Comparison of ENCODE assay signal across 9 cellular contexts in genomic region chr20:33554914-33555420, GRCh38.
DNase-seq lines count a peak whose midpoint lies in the region; ATAC-seq and TF ChIP-seq lines count a peak whose summit lies in the region.
"Had no signal": no experiment of that assay in that cellular context is flagged by ENCODE, and none has a peak within 500 bp of the region (broad histone marks: within the 10 kb centered on the region; RNA-seq: fewer than 3 reads in every experiment).

No MANE protein-coding gene starts in this region.

- BruUV-seq in MCF 10A (replicated peaks; lab: Mats Ljungman, UMichigan) (no TSS peak), mammary epithelial cell (replicated peaks; lab: Mats Ljungman, UMichigan) (no TSS peak)

- no peak for TF ChIP-seq POLR2A in breast epithelium (IDR thresholded peaks at IDR 0.05)

- H3K9me3 ChIP-seq in breast epithelium (no peaks in the 10 kb centered on the region), mammary epithelial cell (replicated peaks; ENCODE audit: insufficient read depth, low read length) (no peaks in the 10 kb centered on the region), left lung (no peaks in the 10 kb centered on the region), tibial artery (no peaks in the 10 kb centered on the region)

- H3K4me1 ChIP-seq in breast epithelium (no peaks in the 10 kb centered on the region), mammary epithelial cell (ENCODE audit: insufficient read depth, low read length) (peaks cover 9% of the 10 kb centered on the region), left lung (peaks cover 0 to 20% of the 10 kb centered on the region in 2 donors), tibial artery (peaks cover 0 to 19% (median 7%) of the 10 kb centered on the region in 4 donors)

- TF ChIP-seq CTCF in MCF 10A (IDR thresholded peaks at IDR 0.05; ENCODE audit: unreplicated experiment) = no peak
- no peak for TF ChIP-seq CTCF in breast epithelium (IDR thresholded peaks at IDR 0.05)
- no peak for TF ChIP-seq CTCF in RWPE1 (conservative IDR thresholded peaks at IDR 0.05; ENCODE audit: low read depth)
- TF ChIP-seq CTCF in mammary epithelial cell (conservative IDR thresholded peaks at IDR 0.05 in 1 of 2, IDR thresholded peaks at IDR 0.05 in 1 of 2; ENCODE audit: extremely low read depth in 1 of 2, insufficient read depth in 1 of 2, low read depth in 1 of 2, low read length in 2 of 2) = no peak
- TF ChIP-seq CTCF in left lung (IDR thresholded peaks at IDR 0.05) = no peak
- TF ChIP-seq CTCF in tibial artery (IDR thresholded peaks at IDR 0.05) = no peak

- dilution Hi-C loops in mammary epithelial cell (cut with HindIII; ENCODE audit: low sequenced_read_pairs) = loop anchor here (5.0 kb wide), 1 partner anchor 52 kb away; no protein-coding TSS in a partner anchor

- in situ Hi-C loops in mammary epithelial cell (cut with MboI; ENCODE audit: low sequenced_read_pairs in 2 of 2) = no loop called here

- CTCF ChIA-PET in MCF 10A (lab: Yijun Ruan, JAX) (interaction anchor here (0.6 to 0.9 kb wide), 2 partner anchors 23 to 269 kb away, joined by 3 to 5 read pairs; no protein-coding TSS in a partner anchor), RWPE1 (lab: Yijun Ruan, JAX) (interaction anchor here (0.6 kb wide), 1 partner anchor 256 kb away, joined by 3 read pairs; no protein-coding TSS in a partner anchor), mammary epithelial cell (lab: Charles Lee; ENCODE audit: low non-redundant PET) (no interaction called here)

- peaks cover 9% of the 10 kb centered on the region for H3K4me1 Mint-ChIP-seq in MCF 10A (ENCODE audit: insufficient read depth, unreplicated experiment)

- H3K79me2 ChIP-seq in mammary epithelial cell (ENCODE audit: insufficient read depth, low read length) = no peaks in the 10 kb centered on the region

- H3K4me3 Mint-ChIP-seq in MCF 10A (ENCODE audit: unreplicated experiment) = peak overlapping the region; percentile 38

- H3K27me3 Mint-ChIP-seq in MCF 10A (ENCODE audit: insufficient read depth, unreplicated experiment) = no peaks in the 10 kb centered on the region

- H3K27me3 ChIP-seq in breast epithelium (no peaks in the 10 kb centered on the region), H7 (ENCODE audit: control insufficient read depth, insufficient read depth, low read length) (no peaks in the 10 kb centered on the region), mammary epithelial cell (ENCODE audit: insufficient read depth, low read length) (no peaks in the 10 kb centered on the region), left lung (no peaks in the 10 kb centered on the region), tibial artery (no peaks in the 10 kb centered on the region)

- H3K36me3 Mint-ChIP-seq in MCF 10A (ENCODE audit: insufficient read depth, unreplicated experiment) = peaks cover 18% of the 10 kb centered on the region

- peak; percentile 92 for DNase-seq in MCF 10A (ENCODE audit: unreplicated experiment)
- DNase-seq in breast epithelium (ENCODE audit: low spot score in 2 of 2) = no peak
- peak; percentile 46 for DNase-seq in H7
- peak; percentile 95 for DNase-seq in LHCN-M2 (ENCODE audit: low read depth)
- DNase-seq in RWPE1 (ENCODE audit: low spot score) = peak; percentile 97
- peak; percentile 86 for DNase-seq in mammary epithelial cell
- no peak for DNase-seq in left lung
- DNase-seq in tibial artery = no peak

- WGBS in mammary epithelial cell (ENCODE audit: low coverage, missing lambda C conversion rate) = 11% methylated on average over 2 of the region's 2 CpGs

- ATAC-seq in left lung = peak; percentile 96

- H3K27ac Mint-ChIP-seq in MCF 10A (ENCODE audit: low read depth, unreplicated experiment) = peak overlapping the region; percentile 93

- no peaks in the 10 kb centered on the region for H3K9me3 Mint-ChIP-seq in MCF 10A (ENCODE audit: unreplicated experiment)

- intact Hi-C loops in MCF 10A (cut with micrococcal nuclease) (no loop called here), breast epithelium (cut with DNase I; ENCODE audit: low total_unique reads) (no loop called here), mammary epithelial cell (cut with micrococcal nuclease) (no loop called here), left lung (cut with DNase I) (no loop called here), tibial artery (cut with DNase I; ENCODE audit: low total_unique reads) (no loop called here)

- peak overlapping the region in 1 of 2 donors; percentile 51 for H3K27ac ChIP-seq in breast epithelium
- no peak overlapping the region for H3K27ac ChIP-seq in RWPE1
- peak overlapping the region; percentile 34 for H3K27ac ChIP-seq in mammary epithelial cell (ENCODE audit: insufficient read depth, low read depth, low read length)
- peak overlapping the region; percentile 3 to 58 for H3K27ac ChIP-seq in left lung
- peak overlapping the region; percentile 34 to 61 for H3K27ac ChIP-seq in tibial artery
- H3K27ac ChIP-seq: HL-60 had no signal

- H3K9ac ChIP-seq in mammary epithelial cell (ENCODE audit: insufficient read depth, low read length) = no peak overlapping the region

- no peak overlapping the region for H3K4me3 ChIP-seq in breast epithelium
- H3K4me3 ChIP-seq in H7 (ENCODE audit: insufficient read depth, low read depth, low read length) = no peak overlapping the region
- H3K4me3 ChIP-seq in mammary epithelial cell (replicated peaks in 1 of 3; ENCODE audit: insufficient read depth in 1 of 3, low read depth in 2 of 3, low read length in 3 of 3) = peak overlapping the region in 1 of 3 experiments; percentile 10
- H3K4me3 ChIP-seq in left lung = no peak overlapping the region
- peak overlapping the region; percentile 14 to 15 for H3K4me3 ChIP-seq in tibial artery

- no peaks in the 10 kb centered on the region for H3K36me3 ChIP-seq in breast epithelium
- no peaks in the 10 kb centered on the region for H3K36me3 ChIP-seq in H7 (replicated peaks; ENCODE audit: control insufficient read depth, insufficient read depth, low read length)
- peaks cover 2% of the 10 kb centered on the region for H3K36me3 ChIP-seq in mammary epithelial cell (ENCODE audit: insufficient read depth, low read length)
- H3K36me3 ChIP-seq in left lung = peaks cover 0 to 14% of the 10 kb centered on the region in 2 donors
- peaks cover 3 to 12% (median 4%) of the 10 kb centered on the region in 3 donors for H3K36me3 ChIP-seq in tibial artery

- H3K4me2 ChIP-seq in mammary epithelial cell (ENCODE audit: insufficient read depth, low read depth, low read length) = peak overlapping the region; percentile 65

- H4K20me1 ChIP-seq in mammary epithelial cell (ENCODE audit: insufficient read depth, low read length) = no peaks in the 10 kb centered on the region

- peak overlapping the region; percentile 25 for H2AFZ ChIP-seq in mammary epithelial cell (ENCODE audit: low read depth, low read length)

- POLR2A ChIA-PET in MCF 10A (lab: Yijun Ruan, JAX) (interaction anchor here (0.6 to 1.6 kb wide), 11 partner anchors 9 to 557 kb away, joined by 3 to 7 read pairs (median 3); partner anchors contain the start of genes CBFA2T2 and EIF2S2), RWPE1 (lab: Yijun Ruan, JAX; ENCODE audit: low non-redundant PET) (interaction anchor here (0.7 kb wide), 1 partner anchor 14 kb away, joined by 3 read pairs; no protein-coding TSS in a partner anchor)

Comparison
In these comparisons a context has a peak if more than half of its experiments do, and no peak if none do; other contexts are left out.
1. DNase-seq: peak in MCF 10A (single experiment), H7 (single experiment), LHCN-M2 (single experiment), RWPE1 (single experiment) and mammary epithelial cell (single experiment); none in breast epithelium (0 of 2), left lung (0 of 2) and tibial artery (0 of 2).
2. H3K4me3 ChIP-seq: peak in tibial artery (2 of 2); none in breast epithelium (0 of 3), H7 (single experiment) and left lung (0 of 2).